21 cellular contexts compared by ENCODE assay signal in genomic region chr4:3121596-3121995, GRCh38. TPM values are rescaled to one million over a fixed set of nuclear protein-coding genes. Genes with fewer than 3 reads are reported as not detected.
DNase-seq lines count a peak whose midpoint lies in the region; ATAC-seq, FAIRE-seq and TF ChIP-seq lines count a peak whose summit lies in the region.
"Had no signal": no experiment of that assay in that cellular context is flagged by ENCODE, and none has a peak within 500 bp of the region (broad histone marks: within the 10 kb centered on the region; RNA-seq: fewer than 3 reads in every experiment).

No MANE protein-coding gene starts in this region.

- peaks cover 54% of the 10 kb centered on the region for H3K4me1 Mint-ChIP-seq in HFFc6 (ENCODE audit: low read depth)
- H3K4me1 Mint-ChIP-seq in astrocyte (ENCODE audit: low read depth, unreplicated experiment), result peaks cover 22% of the 10 kb centered on the region
- H3K4me1 Mint-ChIP-seq in activated CD4-positive, alpha-beta memory T cell treated with anti-CD3 and anti-CD28 coated beads, Interleukin-2, amount 10 ng/mL, durations not matched to agents 7 days and 5 days, result peaks cover 6% of the 10 kb centered on the region
- H3K4me1 Mint-ChIP-seq in stimulated activated memory B cell treated with anti-CD40 and anti-IgM and Interleukin-4, amounts not matched to agents 10 μg/mL and 1 μg/mL and 100 μg/mL, for 72 hours, result peaks cover 13% of the 10 kb centered on the region
- H3K4me1 Mint-ChIP-seq: central memory CD8-positive, alpha-beta T cell; WTC11 had no signal

- H4K20me1 ChIP-seq in astrocyte (ENCODE audit: insufficient read depth, low read length), result peaks cover 10% of the 10 kb centered on the region

- H3K4me1 ChIP-seq in astrocyte (ENCODE audit: insufficient read depth, low read length) (peaks cover 6% of the 10 kb centered on the region), mesodermal cell (ENCODE audit: control insufficient read depth, insufficient read depth, low read length, poor library complexity, severe bottlenecking) (peaks cover 27% of the 10 kb centered on the region), stomach (peaks cover 19 to 60% (median 46%) of the 10 kb centered on the region in 4 donors)
- H3K4me1 ChIP-seq: Caco-2, parathyroid adenoma had no signal

- TF ChIP-seq CTCF in HFFc6 (IDR thresholded peaks at IDR 0.05) (no peak), astrocyte (IDR thresholded peaks at IDR 0.05; ENCODE audit: insufficient read depth, low read depth, low read length) (no peak), stomach (IDR thresholded peaks at IDR 0.05) (no peak)

- CTCF ChIA-PET in activated CD4-positive, alpha-beta memory T cell treated with anti-CD3 and anti-CD28 coated beads, Interleukin-2, amount 10 ng/mL, durations not matched to agents 7 days and 5 days (lab: Charles Lee), result interaction anchor here (1.3 to 2.8 kb wide), 2 partner anchors 14 kb away, joined by 5 to 17 read pairs; no protein-coding TSS in a partner anchor

- H3K79me2 ChIP-seq in astrocyte (ENCODE audit: insufficient read depth, low read length), result no peaks in the 10 kb centered on the region
- H3K79me2 ChIP-seq: parathyroid adenoma had no signal

- POLR2A ChIA-PET in activated CD4-positive, alpha-beta memory T cell treated with anti-CD3 and anti-CD28 coated beads, Interleukin-2, amount 10 ng/mL, durations not matched to agents 7 days and 5 days (lab: Charles Lee), result no interaction called here

- H3K27ac Mint-ChIP-seq in HFFc6, result peak overlapping the region; percentile 97
- no peak overlapping the region for H3K27ac Mint-ChIP-seq in astrocyte (ENCODE audit: unreplicated experiment)
- H3K27ac Mint-ChIP-seq in activated CD4-positive, alpha-beta memory T cell treated with anti-CD3 and anti-CD28 coated beads, Interleukin-2, amount 10 ng/mL, durations not matched to agents 7 days and 5 days, result no peak overlapping the region
- H3K27ac Mint-ChIP-seq in stimulated activated memory B cell treated with anti-CD40 and anti-IgM and Interleukin-4, amounts not matched to agents 10 μg/mL and 1 μg/mL and 100 μg/mL, for 72 hours, result no peak overlapping the region

- no peak overlapping the region for H3K4me2 ChIP-seq in astrocyte (ENCODE audit: low read length)

- no peaks in the 10 kb centered on the region for H3K9me3 Mint-ChIP-seq in HFFc6
- H3K9me3 Mint-ChIP-seq in astrocyte (ENCODE audit: unreplicated experiment), result no peaks in the 10 kb centered on the region
- H3K9me3 Mint-ChIP-seq in activated CD4-positive, alpha-beta memory T cell treated with anti-CD3 and anti-CD28 coated beads, Interleukin-2, amount 10 ng/mL, durations not matched to agents 7 days and 5 days, result no peaks in the 10 kb centered on the region
- H3K9me3 Mint-ChIP-seq in stimulated activated memory B cell treated with anti-CD40 and anti-IgM and Interleukin-4, amounts not matched to agents 10 μg/mL and 1 μg/mL and 100 μg/mL, for 72 hours, result no peaks in the 10 kb centered on the region
- H3K9me3 Mint-ChIP-seq: activated T-helper 17 cell treated with anti-CD3 and anti-CD28 coated beads, Interleukin-2, amount 50 U/mL, for 72 hours; central memory CD8-positive, alpha-beta T cell; naive B cell had no signal

- no peak overlapping the region for H2AFZ ChIP-seq in astrocyte (ENCODE audit: low read depth, low read length)
- H2AFZ ChIP-seq: parathyroid adenoma had no signal

- H3K27ac ChIP-seq in astrocyte (ENCODE audit: low read depth, low read length) (peak overlapping the region; percentile 39), mesodermal cell (ENCODE audit: low read depth, low read length, severe bottlenecking) (peak overlapping the region; percentile 59), stomach (peak overlapping the region in 4 of 5 donors; percentile 59 to 77 (median 72))
- H3K27ac ChIP-seq: parathyroid adenoma had no signal

- DNase-seq in HFFc6 (no peak), astrocyte (ENCODE audit: low read depth) (no peak), stomach (no peak), NCI-H2107 (lab: John Stamatoyannopoulos, UW) (no peak), GDM1 (lab: John Stamatoyannopoulos, UW) (no peak)
- DNase-seq in activated CD4-positive, alpha-beta memory T cell treated with anti-CD3 and anti-CD28 coated beads, Interleukin-2, amount 10 ng/mL, durations not matched to agents 7 days and 5 days, result no peak
- DNase-seq: amniotic stem cell; Caco-2; naive B cell; NCI-H1436 treated with DMSO at 0.1 percent for 48 hours; NCI-H446; stimulated activated naive CD4-positive, alpha-beta T cell treated with Interleukin-2 at 50 U/mL for 16 hours; T-helper 1 cell had no signal

- H3K27me3 Mint-ChIP-seq in HFFc6 (ENCODE audit: insufficient read depth) (no peaks in the 10 kb centered on the region), astrocyte (ENCODE audit: low read depth, unreplicated experiment) (no peaks in the 10 kb centered on the region)
- no peaks in the 10 kb centered on the region for H3K27me3 Mint-ChIP-seq in activated CD4-positive, alpha-beta memory T cell treated with anti-CD3 and anti-CD28 coated beads, Interleukin-2, amount 10 ng/mL, durations not matched to agents 7 days and 5 days
- H3K27me3 Mint-ChIP-seq in stimulated activated memory B cell treated with anti-CD40 and anti-IgM and Interleukin-4, amounts not matched to agents 10 μg/mL and 1 μg/mL and 100 μg/mL, for 72 hours, result no peaks in the 10 kb centered on the region
- H3K27me3 Mint-ChIP-seq: activated T-helper 17 cell treated with anti-CD3 and anti-CD28 coated beads, Interleukin-2, amount 50 U/mL, for 72 hours; central memory CD8-positive, alpha-beta T cell; naive B cell had no signal

- FAIRE-seq in astrocyte (lab: Jason Lieb, UNC), result no peak

- no CpG with 5 or more reads among the region's 2 CpGs for WGBS in mesodermal cell (ENCODE audit: insufficient coverage in 2 of 2), 2 experiments
- 93 to 99% (median 95%) methylated on average over 2 of the region's 2 CpGs for WGBS in stomach, 5 donors

- no peak overlapping the region for H3K9ac ChIP-seq in astrocyte (ENCODE audit: low read length)
- H3K9ac ChIP-seq: parathyroid adenoma had no signal

- intact Hi-C loops in stomach (cut with DNase I; ENCODE audit: low total_unique reads), result no loop called here

- no peak overlapping the region for H3K4me3 Mint-ChIP-seq in HFFc6
- H3K4me3 Mint-ChIP-seq in astrocyte (ENCODE audit: unreplicated experiment), result no peak overlapping the region
- H3K4me3 Mint-ChIP-seq in activated CD4-positive, alpha-beta memory T cell treated with anti-CD3 and anti-CD28 coated beads, Interleukin-2, amount 10 ng/mL, durations not matched to agents 7 days and 5 days, result no peak overlapping the region
- H3K4me3 Mint-ChIP-seq in stimulated activated memory B cell treated with anti-CD40 and anti-IgM and Interleukin-4, amounts not matched to agents 10 μg/mL and 1 μg/mL and 100 μg/mL, for 72 hours, result no peak overlapping the region
- H3K4me3 Mint-ChIP-seq: activated T-helper 17 cell treated with anti-CD3 and anti-CD28 coated beads, Interleukin-2, amount 50 U/mL, for 72 hours; central memory CD8-positive, alpha-beta T cell; naive B cell; WTC11 had no signal

- TF ChIP-seq POLR2A in stomach (IDR thresholded peaks at IDR 0.05), result no peak

- ATAC-seq in stimulated activated memory B cell treated with anti-CD40 and anti-IgM and Interleukin-4, amounts not matched to agents 10 μg/mL and 1 μg/mL and 100 μg/mL, for 72 hours, result no peak
- ATAC-seq: WTC11 had no signal

- peaks cover 20% of the 10 kb centered on the region for H3K36me3 Mint-ChIP-seq in HFFc6 (ENCODE audit: low read depth)
- peaks cover 4% of the 10 kb centered on the region for H3K36me3 Mint-ChIP-seq in astrocyte (ENCODE audit: low read depth, unreplicated experiment)
- peaks cover 21% of the 10 kb centered on the region for H3K36me3 Mint-ChIP-seq in activated CD4-positive, alpha-beta memory T cell treated with anti-CD3 and anti-CD28 coated beads, Interleukin-2, amount 10 ng/mL, durations not matched to agents 7 days and 5 days (ENCODE audit: low read depth)
- H3K36me3 Mint-ChIP-seq in stimulated activated memory B cell treated with anti-CD40 and anti-IgM and Interleukin-4, amounts not matched to agents 10 μg/mL and 1 μg/mL and 100 μg/mL, for 72 hours, result peaks cover 65% of the 10 kb centered on the region

- no peaks in the 10 kb centered on the region for H3K9me3 ChIP-seq in astrocyte (ENCODE audit: insufficient read depth, low read depth, low read length)
- no peaks in the 10 kb centered on the region for H3K9me3 ChIP-seq in mesodermal cell (ENCODE audit: control insufficient read depth, low read length)
- no peaks in the 10 kb centered on the region for H3K9me3 ChIP-seq in stomach
- H3K9me3 ChIP-seq: Caco-2 had no signal

- no peak for TF ChIP-seq EP300 in stomach (IDR thresholded peaks at IDR 0.05)

- H3K4me3 ChIP-seq in astrocyte (ENCODE audit: insufficient read depth, low read depth, low read length), result no peak overlapping the region
- no peak overlapping the region for H3K4me3 ChIP-seq in mesodermal cell (ENCODE audit: extremely low read depth, insufficient read depth, low read length, poor library complexity, severe bottlenecking)
- H3K4me3 ChIP-seq in stomach, result no peak overlapping the region

- H3K27me3 ChIP-seq in astrocyte (ENCODE audit: insufficient read depth, low read length) (no peaks in the 10 kb centered on the region), stomach (no peaks in the 10 kb centered on the region)

- H3K36me3 ChIP-seq in astrocyte (ENCODE audit: insufficient read depth, low read length) (peaks cover 24% of the 10 kb centered on the region), mesodermal cell (ENCODE audit: control insufficient read depth, insufficient read depth, low read length) (peaks cover 59% of the 10 kb centered on the region), stomach (peaks cover 10 to 57% (median 48%) of the 10 kb centered on the region in 4 donors)

RNA-seq across cellular contexts. Expression of gene HTT, which starts 47.1 kb away (rescaled TPM):
- total RNA-seq in HFFc6 (2021; fragmentation: NEBNext Ultra II Directional; extraction: Animal tissue kit (Norgen Biotek cat#: 25700)), result 10 to 100 TPM; 38.1 to 52.0 (median 47.8) TPM
- total RNA-seq in astrocyte, result 62.8 and 65.2 TPM in 2 replicates
- 30.0 TPM for polyA plus RNA-seq in mesodermal cell (2013, experiment 1 of 2)
- 20.5 TPM for polyA plus RNA-seq in mesodermal cell (2013, experiment 2 of 2)
- 10 to 100 TPM; 39.0 to 95.7 (median 74.7) TPM for total RNA-seq in stomach
- 10 to 100 TPM in 1 of 3 donors, 1 to 10 TPM in 2; 3.4 to 14.3 (median 7.3) TPM for polyA plus RNA-seq in stomach
- 10 to 100 TPM; 50.7 to 54.9 TPM for total RNA-seq in activated CD4-positive, alpha-beta memory T cell treated with anti-CD3 and anti-CD28 coated beads, Interleukin-2, amount 10 ng/mL, durations not matched to agents 7 days and 5 days

RNA-seq across cellular contexts. Expression of gene HTT-AS, which starts 47.3 kb away (rescaled TPM):
- total RNA-seq in HFFc6 (2021; fragmentation: NEBNext Ultra II Directional; extraction: Animal tissue kit (Norgen Biotek cat#: 25700)), result not detected
- total RNA-seq in astrocyte, result not detected in 2 replicates
- not detected for polyA plus RNA-seq in mesodermal cell (2013, experiment 1 of 2)
- not detected for polyA plus RNA-seq in mesodermal cell (2013, experiment 2 of 2)
- not detected for total RNA-seq in stomach
- polyA plus RNA-seq in stomach, result not detected
- not detected for total RNA-seq in activated CD4-positive, alpha-beta memory T cell treated with anti-CD3 and anti-CD28 coated beads, Interleukin-2, amount 10 ng/mL, durations not matched to agents 7 days and 5 days
- total RNA-seq: activated T-helper 17 cell treated with anti-CD3 and anti-CD28 coated beads, Interleukin-2, amount 50 U/mL, for 72 hours; Caco-2; HT1080; left lobe of liver; WTC11 had no signal
